In the genomic region with DNA sequence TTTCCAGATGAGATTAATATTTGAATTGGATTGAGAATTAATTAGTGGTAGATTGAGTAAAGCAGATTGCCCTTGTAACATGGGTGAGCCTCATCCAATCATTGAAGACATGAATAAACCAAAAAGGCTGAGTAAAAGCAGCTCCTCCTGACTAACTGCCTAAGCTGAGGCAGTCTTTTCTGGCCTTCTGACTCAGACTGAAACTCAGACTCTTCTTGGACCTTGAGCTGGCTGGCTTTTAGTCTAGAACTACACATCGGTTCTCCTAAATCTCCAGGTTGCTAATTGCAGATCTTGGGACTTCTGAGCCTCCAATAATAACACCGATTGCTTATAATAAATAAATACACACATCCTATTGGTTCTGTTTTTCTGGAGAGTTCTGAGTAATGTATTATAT, we compare ENCODE assay signal across 15 cellular contexts. TPM values are rescaled to one million over a fixed set of nuclear protein-coding genes. Genes with fewer than 3 reads are reported as not detected.
DNase-seq lines count a peak whose midpoint lies in the region; ATAC-seq and TF ChIP-seq lines count a peak whose summit lies in the region.
"Had no signal": no experiment of that assay in that cellular context is flagged by ENCODE, and none has a peak within 500 bp of the region (broad histone marks: within the 10 kb centered on the region; RNA-seq: fewer than 3 reads in every experiment).

No MANE protein-coding gene starts in this region.

- H3K4me3 Mint-ChIP-seq in stimulated activated naive B cell treated with anti-CD40 and anti-IgM and Interleukin-4, amounts not matched to agents 10 μg/mL and 1 μg/mL and 100 μg/mL, for 72 hours: no peak overlapping the region
- H3K4me3 Mint-ChIP-seq: B cell; central memory CD8-positive, alpha-beta T cell; WTC11 had no signal

- H3K4me1 Mint-ChIP-seq in stimulated activated naive B cell treated with anti-CD40 and anti-IgM and Interleukin-4, amounts not matched to agents 10 μg/mL and 1 μg/mL and 100 μg/mL, for 72 hours: peaks cover 4 to 9% of the 10 kb centered on the region in 2 donors

- TF ChIP-seq CTCF in mammary epithelial cell (conservative IDR thresholded peaks at IDR 0.05 in 1 of 2, IDR thresholded peaks at IDR 0.05 in 1 of 2; ENCODE audit: extremely low read depth in 1 of 2, insufficient read depth in 1 of 2, low read depth in 1 of 2, low read length in 2 of 2) (no peak), breast epithelium (IDR thresholded peaks at IDR 0.05) (no peak), PC-3 (conservative IDR thresholded peaks at IDR 0.05; ENCODE audit: low read depth, low read length) (no peak), BE2C (IDR thresholded peaks at IDR 0.05; ENCODE audit: low read depth, low read length) (no peak)

- BruUV-seq in mammary epithelial cell (replicated peaks; lab: Mats Ljungman, UMichigan): no TSS peak
- BruUV-seq in PC-3 (replicated peaks; lab: Mats Ljungman, UMichigan): no TSS peak

- H3K4me2 ChIP-seq in mammary epithelial cell (ENCODE audit: insufficient read depth, low read depth, low read length): no peak overlapping the region
- no peak overlapping the region for H3K4me2 ChIP-seq in PC-3 (ENCODE audit: low read length)

- peaks cover 11 to 35% of the 10 kb centered on the region in 2 donors for H3K27me3 Mint-ChIP-seq in stimulated activated naive B cell treated with anti-CD40 and anti-IgM and Interleukin-4, amounts not matched to agents 10 μg/mL and 1 μg/mL and 100 μg/mL, for 72 hours

- H3K4me3 ChIP-seq in mammary epithelial cell (replicated peaks in 1 of 3; ENCODE audit: insufficient read depth in 1 of 3, low read depth in 2 of 3, low read length in 3 of 3): no peak overlapping the region
- H3K4me3 ChIP-seq in breast epithelium: no peak overlapping the region
- H3K4me3 ChIP-seq in PC-3 (ENCODE audit: low read length): no peak overlapping the region
- no peak overlapping the region for H3K4me3 ChIP-seq in BE2C (ENCODE audit: low read depth, low read length)
- H3K4me3 ChIP-seq: left ventricle myocardium inferior had no signal

- intact Hi-C loops in mammary epithelial cell (cut with micrococcal nuclease) (no loop called here), breast epithelium (cut with DNase I; ENCODE audit: low total_unique reads) (no loop called here), PC-3 (cut with micrococcal nuclease) (no loop called here), sciatic nerve (cut with DNase I) (no loop called here)

- H3K9me2 ChIP-seq in PC-3 (replicated peaks; ENCODE audit: low read length): no peaks in the 10 kb centered on the region

- DNase-seq in mammary epithelial cell (peak; percentile 44), breast epithelium (ENCODE audit: low spot score in 2 of 2) (no peak), PC-3 (peak; percentile 16), BE2C (no peak), sciatic nerve (ENCODE audit: low spot score) (no peak)
- DNase-seq in stimulated activated naive B cell treated with anti-CD40 and anti-IgM and Interleukin-4, amounts not matched to agents 10 μg/mL and 1 μg/mL and 100 μg/mL, for 72 hours: no peak
- DNase-seq: DND-41, left ventricle myocardium inferior, naive B cell, NCI-H226 had no signal

- WGBS in mammary epithelial cell (ENCODE audit: low coverage, missing lambda C conversion rate): 97% methylated on average over 2 of the region's 2 CpGs

- TF ChIP-seq POLR2A in breast epithelium (IDR thresholded peaks at IDR 0.05): no peak

- no peaks in the 10 kb centered on the region for H3K36me3 Mint-ChIP-seq in stimulated activated naive B cell treated with anti-CD40 and anti-IgM and Interleukin-4, amounts not matched to agents 10 μg/mL and 1 μg/mL and 100 μg/mL, for 72 hours
- H3K36me3 Mint-ChIP-seq: naive B cell, WTC11 had no signal

- H4K20me1 ChIP-seq in mammary epithelial cell (ENCODE audit: insufficient read depth, low read length) (no peaks in the 10 kb centered on the region), PC-3 (ENCODE audit: low read length) (no peaks in the 10 kb centered on the region)

- H3F3A ChIP-seq in PC-3 (ENCODE audit: low read length, unreplicated experiment): no peaks in the 10 kb centered on the region

- CTCF ChIA-PET in mammary epithelial cell (lab: Charles Lee; ENCODE audit: low non-redundant PET): interaction anchor here (0.6 kb wide), 1 partner anchor 44 kb away, joined by 5 read pairs; no protein-coding TSS in a partner anchor
- CTCF ChIA-PET in PC-3 (lab: Charles Lee): no interaction called here

- H3K9ac ChIP-seq in mammary epithelial cell (ENCODE audit: insufficient read depth, low read length) (no peak overlapping the region), PC-3 (ENCODE audit: low read length) (no peak overlapping the region)

- H3K27ac ChIP-seq in mammary epithelial cell (ENCODE audit: insufficient read depth, low read depth, low read length) (no peak overlapping the region), breast epithelium (no peak overlapping the region), PC-3 (ENCODE audit: low read length) (no peak overlapping the region)
- H3K27ac ChIP-seq: left ventricle myocardium inferior had no signal

- H3K36me3 ChIP-seq in mammary epithelial cell (ENCODE audit: insufficient read depth, low read length) (no peaks in the 10 kb centered on the region), breast epithelium (no peaks in the 10 kb centered on the region), PC-3 (ENCODE audit: low read depth, low read length) (no peaks in the 10 kb centered on the region), BE2C (no peaks in the 10 kb centered on the region)
- H3K36me3 ChIP-seq: left ventricle myocardium inferior had no signal

- H3K9me3 ChIP-seq in mammary epithelial cell (replicated peaks; ENCODE audit: insufficient read depth, low read length) (no peaks in the 10 kb centered on the region), breast epithelium (no peaks in the 10 kb centered on the region), PC-3 (ENCODE audit: low read length) (no peaks in the 10 kb centered on the region), BE2C (no peaks in the 10 kb centered on the region)
- H3K9me3 ChIP-seq: left ventricle myocardium inferior had no signal

- no peak overlapping the region for H3K27ac Mint-ChIP-seq in stimulated activated naive B cell treated with anti-CD40 and anti-IgM and Interleukin-4, amounts not matched to agents 10 μg/mL and 1 μg/mL and 100 μg/mL, for 72 hours
- H3K27ac Mint-ChIP-seq: B cell, WTC11 had no signal

- no peaks in the 10 kb centered on the region for H3K9me3 Mint-ChIP-seq in stimulated activated naive B cell treated with anti-CD40 and anti-IgM and Interleukin-4, amounts not matched to agents 10 μg/mL and 1 μg/mL and 100 μg/mL, for 72 hours
- H3K9me3 Mint-ChIP-seq: central memory CD8-positive, alpha-beta T cell; naive B cell; WTC11 had no signal

- H3K27me3 ChIP-seq in mammary epithelial cell (ENCODE audit: insufficient read depth, low read length) (no peaks in the 10 kb centered on the region), breast epithelium (no peaks in the 10 kb centered on the region), PC-3 (ENCODE audit: low read length) (no peaks in the 10 kb centered on the region), BE2C (peaks cover 7% of the 10 kb centered on the region)

- POLR2A ChIA-PET in PC-3 (lab: Charles Lee; ENCODE audit: unreplicated experiment): no interaction called here

- in situ Hi-C loops in mammary epithelial cell (cut with MboI; ENCODE audit: low sequenced_read_pairs in 2 of 2): no loop called here

- ATAC-seq in GM21390 (IDR thresholded peaks at IDR 0.05; ENCODE audit: unreplicated experiment): peak; percentile 70
- ATAC-seq in PC-3: no peak
- ATAC-seq in stimulated activated naive B cell treated with anti-CD40 and anti-IgM and Interleukin-4, amounts not matched to agents 10 μg/mL and 1 μg/mL and 100 μg/mL, for 72 hours (replicated peaks): peak; percentile 42 to 64
- ATAC-seq in sciatic nerve: no peak
- no peak for ATAC-seq in GM18867 (IDR thresholded peaks at IDR 0.05; ENCODE audit: unreplicated experiment)
- ATAC-seq: WTC11 had no signal

- dilution Hi-C loops in mammary epithelial cell (cut with HindIII; ENCODE audit: low sequenced_read_pairs): no loop called here

- H3K4me1 ChIP-seq in mammary epithelial cell (ENCODE audit: insufficient read depth, low read length): no peaks in the 10 kb centered on the region
- no peaks in the 10 kb centered on the region for H3K4me1 ChIP-seq in breast epithelium
- no peaks in the 10 kb centered on the region for H3K4me1 ChIP-seq in PC-3 (ENCODE audit: insufficient read depth, low read length)
- no peaks in the 10 kb centered on the region for H3K4me1 ChIP-seq in BE2C

- no peaks in the 10 kb centered on the region for H3K79me2 ChIP-seq in mammary epithelial cell (ENCODE audit: insufficient read depth, low read length)
- no peaks in the 10 kb centered on the region for H3K79me2 ChIP-seq in PC-3 (ENCODE audit: low read length)

- H2AFZ ChIP-seq in mammary epithelial cell (ENCODE audit: low read depth, low read length): no peak overlapping the region
- H2AFZ ChIP-seq in PC-3 (ENCODE audit: low read length): no peak overlapping the region

RNA-seq across cellular contexts. Expression of a gene that starts 24.0 kb away (rescaled TPM):
- 10 to 100 TPM in 1 of 2 donors, 1 to 10 TPM in 1; 5.2 to 11.4 TPM for total RNA-seq in mammary epithelial cell
- polyA plus RNA-seq in mammary epithelial cell: 19.6 TPM
- polyA minus RNA-seq in mammary epithelial cell: 51.6 TPM
- 10 to 100 TPM in 2 of 3 donors, 1 to 10 TPM in 1; 3.7 to 15.7 (median 13.5) TPM for total RNA-seq in breast epithelium
- 9.7 and 16.4 TPM in 2 replicates for total RNA-seq in PC-3 (2014; rRNA removed)
- 19.7 TPM for polyA plus RNA-seq in BE2C (2012; ENCODE audit: insufficient read depth, insufficient read length, low read depth)
- total RNA-seq in sciatic nerve: 17.8 TPM

RNA-seq across cellular contexts. Expression of a gene that starts 35.6 kb away (rescaled TPM):
- under 1 TPM; 0.17 to 0.68 TPM for total RNA-seq in mammary epithelial cell
- polyA plus RNA-seq in mammary epithelial cell: 0.37 TPM
- not detected for polyA minus RNA-seq in mammary epithelial cell
- 1 to 10 TPM; 1.1 to 5.4 (median 3.3) TPM for total RNA-seq in breast epithelium
- 7.6 and 8.3 TPM in 2 replicates for total RNA-seq in PC-3 (2014; rRNA removed)
- not detected for polyA plus RNA-seq in BE2C (2012; ENCODE audit: insufficient read depth, insufficient read length, low read depth)
- 4.5 TPM for total RNA-seq in sciatic nerve

RNA-seq across cellular contexts. Expression of a gene that starts 49.3 kb away (rescaled TPM):
- total RNA-seq in mammary epithelial cell (10 to 100 TPM; 28.2 to 71.9 TPM), breast epithelium (10 to 100 TPM; 65.4 to 89.9 (median 76.0) TPM), PC-3 (2014; rRNA removed) (102 and 105 TPM in 2 replicates), sciatic nerve (60.2 TPM)
- polyA plus RNA-seq in mammary epithelial cell: 53.4 TPM
- polyA minus RNA-seq in mammary epithelial cell: 137 TPM
- polyA plus RNA-seq in BE2C (2012; ENCODE audit: insufficient read depth, insufficient read length, low read depth): 209 TPM

RNA-seq across cellular contexts. Expression of a gene that starts 56.0 kb away (rescaled TPM):
- total RNA-seq in mammary epithelial cell (100 to 1,000 TPM in 1 of 2 donors, 10 to 100 TPM in 1; 87.9 to 201 TPM), breast epithelium (10 to 100 TPM; 65.2 to 86.2 (median 75.2) TPM), PC-3 (2014; rRNA removed) (85.5 and 93.0 TPM in 2 replicates), sciatic nerve (112 TPM)
- 200 TPM for polyA plus RNA-seq in mammary epithelial cell
- 258 TPM for polyA minus RNA-seq in mammary epithelial cell
- polyA plus RNA-seq in BE2C (2012; ENCODE audit: insufficient read depth, insufficient read length, low read depth): 213 TPM

Comparison
In these comparisons a context has a peak if more than half of its experiments do, and no peak if none do; other contexts are left out.
1. DNase-seq: peak in mammary epithelial cell (single experiment) and PC-3 (single experiment); none in breast epithelium (0 of 2), stimulated activated naive B cell treated with anti-CD40 and anti-IgM and Interleukin-4, amounts not matched to agents 10 μg/mL and 1 μg/mL and 100 μg/mL, for 72 hours (single experiment), BE2C (single experiment) and sciatic nerve (single experiment).
2. ATAC-seq: peak in GM21390 (single experiment) and stimulated activated naive B cell treated with anti-CD40 and anti-IgM and Interleukin-4, amounts not matched to agents 10 μg/mL and 1 μg/mL and 100 μg/mL, for 72 hours (2 of 2); none in PC-3 (single experiment), sciatic nerve (single experiment) and GM18867 (single experiment).